8 cellular contexts compared by ENCODE assay signal in genomic region chr16:30876867-30877266, GRCh38. TPM values are rescaled to one million over a fixed set of nuclear protein-coding genes. Genes with fewer than 3 reads are reported as not detected.
A peak's percentile ranks its signal among the peaks of the same experiment; 100 is the strongest.
DNase-seq lines count a peak whose midpoint lies in the region; ATAC-seq and TF ChIP-seq lines count a peak whose summit lies in the region.

No MANE protein-coding gene starts in this region.

- BruUV-seq in HCT116 (replicated peaks; lab: Mats Ljungman, UMichigan): no TSS peak

- ATAC-seq in HCT116: peak; percentile 23
- no peak for ATAC-seq in HG03196 (IDR thresholded peaks at IDR 0.05; ENCODE audit: unreplicated experiment)

- H3K4me2 ChIP-seq in HCT116 (ENCODE audit: low read length) (peak overlapping the region; percentile 97), mesendoderm (ENCODE audit: low read length) (peak overlapping the region; percentile 17)

- RAD21 ChIA-PET in HCT116 (lab: Charles Lee; ENCODE audit: low non-redundant PET in 1 of 2, low total read pairs in 2 of 2, uncharacterized antibody in 2 of 2, unreplicated experiment in 2 of 2): interaction anchor here in 1 of 2 experiments (0.6 kb wide), 1 partner anchor 19 kb away, joined by 4 read pairs; the partner anchor contains the start of gene CTF1

- H3K9me2 ChIP-seq in HCT116 (ENCODE audit: insufficient read depth): no peaks in the 10 kb centered on the region

- TF ChIP-seq POLR2A in HCT116 (IDR thresholded peaks at IDR 0.05; ENCODE audit: borderline replicate concordance, extremely low read depth, insufficient read depth, insufficient read length): no peak

- POLR2A ChIA-PET in HCT116 (lab: Charles Lee): interaction anchor here (2.9 kb wide), 1 partner anchor 71 kb away, joined by 15 read pairs; no protein-coding TSS in a partner anchor

- in situ Hi-C loops in astrocyte of the cerebellum (cut with HindIII; ENCODE audit: low sequenced_read_pairs): loop anchor here (10.0 kb wide), 1 partner anchor 92 kb away; the partner anchor contains the start of gene ZNF629

- H3K9ac ChIP-seq in HCT116 (ENCODE audit: low read length) (peak overlapping the region; percentile 93), mesendoderm (ENCODE audit: low read length) (peak overlapping the region; percentile 99)

- WGBS in mesendoderm (ENCODE audit: extremely low coverage, insufficient coverage, low lambda C conversion rate): no CpG with 5 or more reads among the region's 5 CpGs

- no peak overlapping the region for H3K23ac ChIP-seq in mesendoderm (ENCODE audit: low read length)

- DNase-seq in HCT116 (ENCODE audit: low read depth, low spot score) (no peak), astrocyte of the cerebellum (ENCODE audit: low read depth) (no peak), mesendoderm (peak; percentile 59), NCI-H1417 treated with DMSO at 0.1 percent for 48 hours (lab: John Stamatoyannopoulos, UW) (no peak), OCI-M1 (lab: John Stamatoyannopoulos, UW) (no peak), NCI-H774 (lab: John Stamatoyannopoulos, UW) (no peak)

- peak overlapping the region; percentile 73 for H2AK5ac ChIP-seq in mesendoderm (ENCODE audit: low read length)

- H3K27me3 ChIP-seq in HCT116 (ENCODE audit: insufficient read depth, low read length) (no peaks in the 10 kb centered on the region), mesendoderm (ENCODE audit: insufficient read depth, low read length, poor library complexity) (no peaks in the 10 kb centered on the region)

- H3K4ac ChIP-seq in mesendoderm (ENCODE audit: low read depth, low read length): no peak overlapping the region

- intact Hi-C loops in HCT116 (cut with micrococcal nuclease): loop anchor here (5.0 kb wide), 2 partner anchors 70 to 90 kb away; partner anchors contain the start of gene ZNF629

- CTCF ChIA-PET in HCT116 (lab: Charles Lee): no interaction called here

- no peak overlapping the region for H4K5ac ChIP-seq in mesendoderm (ENCODE audit: low read length)

- H3K4me1 ChIP-seq in HCT116 (ENCODE audit: control insufficient read depth in 1 of 2, insufficient read depth in 2 of 2, low read length in 2 of 2): peaks cover 0 to 26% of the 10 kb centered on the region in 2 experiments; a peak in 3 of 4 replicates
- H3K4me1 ChIP-seq in mesendoderm (ENCODE audit: control insufficient read depth, low read depth, low read length): peaks cover 7% of the 10 kb centered on the region

- TF ChIP-seq RAD21 in HCT116 (IDR thresholded peaks at IDR 0.05; ENCODE audit: low read depth): no peak

- no peak overlapping the region for H2BK120ac ChIP-seq in mesendoderm (ENCODE audit: low read depth, low read length)

- H2BK15ac ChIP-seq in mesendoderm (replicated peaks; ENCODE audit: low read depth): no peak overlapping the region

- H3K36me3 ChIP-seq in HCT116 (ENCODE audit: control insufficient read depth in 1 of 2, insufficient read depth in 2 of 2, low read length in 2 of 2) (no peaks in the 10 kb centered on the region), mesendoderm (ENCODE audit: control insufficient read depth, insufficient read depth, low read length) (peaks cover 3% of the 10 kb centered on the region)

- no peaks in the 10 kb centered on the region for H4K20me1 ChIP-seq in HCT116 (ENCODE audit: insufficient read depth)

- peak overlapping the region; percentile 87 to 89 for H3K4me3 ChIP-seq in HCT116 (replicated peaks in 1 of 2; ENCODE audit: low read depth in 1 of 2, low read length in 2 of 2)
- H3K4me3 ChIP-seq in astrocyte of the cerebellum (ENCODE audit: low read depth, low read length): peak overlapping the region; percentile 67
- no peak overlapping the region for H3K4me3 ChIP-seq in mesendoderm (ENCODE audit: low read length)

- H3K9me3 ChIP-seq in HCT116 (ENCODE audit: control insufficient read depth in 1 of 2, insufficient read depth in 1 of 2, low read depth in 1 of 2, low read length in 2 of 2): no peaks in the 10 kb centered on the region

- H4K8ac ChIP-seq in mesendoderm (ENCODE audit: low read depth, low read length): no peak overlapping the region

- peaks cover 27% of the 10 kb centered on the region for H3K79me2 ChIP-seq in HCT116 (ENCODE audit: insufficient read depth, low read length)
- no peaks in the 10 kb centered on the region for H3K79me2 ChIP-seq in mesendoderm (ENCODE audit: control insufficient read depth, insufficient read depth, low read length)

- H3K56ac ChIP-seq in mesendoderm (ENCODE audit: low read length): peak overlapping the region; percentile 94

- H3K27ac ChIP-seq in 22Rv1 (peak overlapping the region; percentile 98), HCT116 (ENCODE audit: low read depth, low read length) (peak overlapping the region; percentile 97), mesendoderm (ENCODE audit: low read depth, low read length) (peak overlapping the region; percentile 47)

- TF ChIP-seq CTCF in 22Rv1 (IDR thresholded peaks at IDR 0.05) (no peak), HCT116 (IDR thresholded peaks at IDR 0.05 in 2 of 3, conservative IDR thresholded peaks at IDR 0.05 in 1 of 3; ENCODE audit: borderline replicate concordance in 1 of 3, insufficient read depth in 1 of 3, low read depth in 2 of 3, low read length in 2 of 3) (no peak), astrocyte of the cerebellum (IDR thresholded peaks at IDR 0.05; ENCODE audit: low read depth, low read length, missing control alignments) (no peak)

- no peak overlapping the region for H3K18ac ChIP-seq in mesendoderm (ENCODE audit: low read length)

- peaks cover 4% of the 10 kb centered on the region for H3K79me1 ChIP-seq in mesendoderm (ENCODE audit: low read length)

- no peak overlapping the region for H2AFZ ChIP-seq in HCT116 (ENCODE audit: low read depth, low read length, poor library complexity, severe bottlenecking)

- peak overlapping the region; percentile 31 for H2BK5ac ChIP-seq in mesendoderm (ENCODE audit: low read length)

TF ChIP-seq in HCT116, 20 proteins besides CTCF, POLR2A, EP300 and RAD21:
- no peak for TF ChIP-seq POLR2AphosphoS5 (IDR thresholded peaks at IDR 0.05; ENCODE audit: low read depth, low read length)
TF ChIP-seq in HCT116: peak in this region for 0.

RNA-seq across cellular contexts. Expression of gene BCL7C, which starts 17.0 kb away (rescaled TPM):
- total RNA-seq in HCT116 (2021; ENCODE audit: unreplicated experiment): 44.9 TPM
- polyA plus RNA-seq in HCT116 (2012): 24.2 and 30.9 TPM in 2 replicates
- polyA plus RNA-seq in mesendoderm (2013, experiment 1 of 2): 24.5 TPM
- 23.1 TPM for polyA plus RNA-seq in mesendoderm (2013, experiment 2 of 2)

RNA-seq across cellular contexts. Expression of gene CTF1, which starts 19.5 kb away (rescaled TPM):
- total RNA-seq in HCT116 (2021; ENCODE audit: unreplicated experiment): 1.4 TPM
- 2.2 and 3.3 TPM in 2 replicates for polyA plus RNA-seq in HCT116 (2012)
- 1.7 TPM for polyA plus RNA-seq in mesendoderm (2013, experiment 1 of 2)
- polyA plus RNA-seq in mesendoderm (2013, experiment 2 of 2): 1.6 TPM

RNA-seq across cellular contexts. Expression of gene FBXL19, which starts 46.5 kb away (rescaled TPM):
- 45.2 TPM for total RNA-seq in HCT116 (2021; ENCODE audit: unreplicated experiment)
- polyA plus RNA-seq in HCT116 (2012): 25.3 and 26.6 TPM in 2 replicates
- polyA plus RNA-seq in mesendoderm (2013, experiment 1 of 2): 46.9 TPM
- polyA plus RNA-seq in mesendoderm (2013, experiment 2 of 2): 47.5 TPM

Comparison
In these comparisons a context has a peak if more than half of its experiments do, and no peak if none do; other contexts are left out.
1. H3K27ac ChIP-seq: peak in every context shown above with its lines; median percentile 98 in 22Rv1; 97 in HCT116; 47 in mesendoderm.